Comparison of ENCODE assay signal across 1 cellular context in the genomic region with DNA sequence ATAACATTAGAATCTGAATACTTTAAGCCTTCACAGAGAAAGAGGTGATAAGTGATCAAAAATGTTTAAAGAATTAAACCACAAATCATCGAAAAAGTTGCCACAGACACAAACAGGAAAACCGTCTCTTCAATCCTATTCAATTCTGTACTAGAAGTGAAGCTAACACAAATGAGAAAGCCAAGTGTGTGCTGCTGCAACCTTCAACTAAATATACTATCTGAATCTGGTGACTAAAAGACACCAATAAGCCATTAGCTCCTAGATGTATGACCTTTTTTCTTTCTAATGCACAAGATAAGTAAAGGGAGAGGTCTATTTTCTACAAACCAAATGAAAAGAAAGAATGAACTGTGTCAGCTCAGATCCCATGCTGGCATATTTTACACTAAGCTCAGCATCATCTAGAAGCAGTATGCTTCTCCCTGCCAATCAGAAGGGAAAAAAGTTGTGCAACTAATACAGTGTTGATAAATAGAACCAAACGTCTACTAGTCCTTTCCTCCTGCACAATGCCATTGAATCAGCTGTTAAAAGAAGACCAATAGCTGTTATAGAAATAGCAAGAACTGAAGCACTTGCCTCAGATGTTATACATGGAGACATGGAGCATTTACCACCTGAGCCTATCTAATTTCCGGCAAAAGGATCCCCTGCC.
A peak's percentile ranks its signal among the peaks of the same experiment; 100 is the strongest.
TF ChIP-seq lines count a peak whose summit lies in the region.

No MANE protein-coding gene starts in this region.

TF ChIP-seq in K562, 482 proteins besides CTCF, POLR2A, EP300 and RAD21 (continued from another document):
- TF ChIP-seq ZNF436 (CRISPR knock-in tag; IDR thresholded peaks at IDR 0.05) = no peak
- TF ChIP-seq, protein P1, sequence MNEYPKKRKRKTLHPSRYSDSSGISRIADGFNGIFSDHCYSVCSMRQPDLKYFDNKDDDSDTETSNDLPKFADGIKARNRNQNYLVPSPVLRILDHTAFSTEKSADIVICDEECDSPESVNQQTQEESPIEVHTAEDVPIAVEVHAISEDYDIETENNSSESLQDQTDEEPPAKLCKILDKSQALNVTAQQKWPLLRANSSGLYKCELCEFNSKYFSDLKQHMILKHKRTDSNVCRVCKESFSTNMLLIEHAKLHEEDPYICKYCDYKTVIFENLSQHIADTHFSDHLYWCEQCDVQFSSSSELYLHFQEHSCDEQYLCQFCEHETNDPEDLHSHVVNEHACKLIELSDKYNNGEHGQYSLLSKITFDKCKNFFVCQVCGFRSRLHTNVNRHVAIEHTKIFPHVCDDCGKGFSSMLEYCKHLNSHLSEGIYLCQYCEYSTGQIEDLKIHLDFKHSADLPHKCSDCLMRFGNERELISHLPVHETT (CRISPR knock-in tag; conservative IDR thresholded peaks at IDR 0.05 in 1 of 2, IDR thresholded peaks at IDR 0.05 in 1 of 2) = 0 out of 4 replicates have a peak, but pooled peaks of 1 of the 2 experiments have one; percentile 21
- TF ChIP-seq CTBP1 (IDR thresholded peaks at IDR 0.05; ENCODE audit: borderline replicate concordance) = 0 out of 2 replicates have a peak, but pooled peaks have one; percentile 25
- no peak for TF ChIP-seq ZZZ3 (IDR thresholded peaks at IDR 0.05)
- TF ChIP-seq MAFG (tag; conservative IDR thresholded peaks at IDR 0.05) = no peak
- no peak for TF ChIP-seq MAFF (IDR thresholded peaks at IDR 0.05; ENCODE audit: low read length)
- no peak for TF ChIP-seq ZKSCAN1 (IDR thresholded peaks at IDR 0.05; ENCODE audit: low read depth, low read length)
- TF ChIP-seq CEBPB (tag; IDR thresholded peaks at IDR 0.05) = peak; percentile 87
- no peak for TF ChIP-seq FOXM1 (IDR thresholded peaks at IDR 0.05; ENCODE audit: low read depth)
- TF ChIP-seq FOXM1 (CRISPR knock-in tag; IDR thresholded peaks at IDR 0.05; ENCODE audit: low read depth) = no peak
- no peak for TF ChIP-seq ARNT (IDR thresholded peaks at IDR 0.05)
- TF ChIP-seq PCBP1 (IDR thresholded peaks at IDR 0.05; ENCODE audit: low read depth, low read length, poor library complexity, severe bottlenecking) = no peak
- TF ChIP-seq SRF (CRISPR knock-in tag; IDR thresholded peaks at IDR 0.05) = 0 out of 4 replicates have a peak, but pooled peaks of 1 of the 2 experiments have one; percentile 27
